In genomic region chr16:22844426-22844825, GRCh38 we compare ENCODE assay signal across 19 cellular contexts. TPM values are rescaled to one million over a fixed set of nuclear protein-coding genes. Genes with fewer than 3 reads are reported as not detected.
"Had no signal": no experiment of that assay in that cellular context is flagged by ENCODE, and none has a peak within 500 bp of the region (broad histone marks: within the 10 kb centered on the region; RNA-seq: fewer than 3 reads in every experiment).

No MANE protein-coding gene starts in this region.

- H3K4me1 ChIP-seq: pancreas, stomach had no signal

- H3K4me1 Mint-ChIP-seq: activated B cell treated with CpG ODN at 0.5 μM for 24 hours; activated CD4-positive, alpha-beta T cell treated with anti-CD3 and anti-CD28 coated beads, Interleukin-2, amount 10 ng/mL, durations not matched to agents 24 days and 14 days; natural killer cell had no signal

- H3K27me3 ChIP-seq: pancreas had no signal

- ATAC-seq: esophagus mucosa, left cardiac atrium, natural killer cell, pancreas, sciatic nerve had no signal

- H3K36me3 Mint-ChIP-seq: natural killer cell had no signal

- H3K9me3 Mint-ChIP-seq: activated B cell treated with CpG ODN at 0.5 μM for 24 hours; activated CD4-positive, alpha-beta T cell treated with anti-CD3 and anti-CD28 coated beads, Interleukin-2, amount 10 ng/mL, durations not matched to agents 24 days and 14 days; natural killer cell; T-helper 2 cell treated with Interferon-gamma antibody and Interleukin-4, amounts not matched to agents 5 μg/mL and 100 μg/mL, for 36 hours had no signal

- DNase-seq: activated B cell treated with CpG ODN at 0.5 μM for 24 hours; activated CD4-positive, alpha-beta T cell treated with anti-CD3 and anti-CD28 coated beads, Interleukin-2, amount 10 ng/mL, durations not matched to agents 24 days and 14 days; activated CD8-positive, alpha-beta memory T cell treated with anti-CD3 and anti-CD28 coated beads for 24 hours; activated CD8-positive, alpha-beta memory T cell treated with anti-CD3 and anti-CD28 coated beads, Interleukin-2, amount 50 U/mL, for 48 hours; activated effector memory CD4-positive, alpha-beta T cell treated with anti-CD3 and anti-CD28 coated beads, Interleukin-2, amount 50 U/mL, for 16 hours; activated naive CD4-positive, alpha-beta T cell treated with anti-CD3 and anti-CD28 coated beads, Interleukin-2, amount 50 U/mL, for 16 hours; activated T-cell treated with anti-CD3 and anti-CD28 coated beads, Interleukin-2, amount 50 U/mL, for 48 hours; aorta; left cardiac atrium; natural killer cell; pancreas; stimulated activated CD4-positive, alpha-beta T cell treated with anti-CD3 and anti-CD28 coated beads, Interleukin-4, amount 100 ng/mL, for 1 hour; stomach; trophoblast cell had no signal

- H3K36me3 ChIP-seq: pancreas, stomach had no signal

- H3K4me3 Mint-ChIP-seq: activated B cell treated with CpG ODN at 0.5 μM for 24 hours; activated CD4-positive, alpha-beta T cell treated with anti-CD3 and anti-CD28 coated beads, Interleukin-2, amount 10 ng/mL, durations not matched to agents 24 days and 14 days; natural killer cell; T-helper 2 cell treated with Interferon-gamma antibody and Interleukin-4, amounts not matched to agents 5 μg/mL and 100 μg/mL, for 36 hours had no signal

- H3K9me3 ChIP-seq: pancreas, stomach had no signal

- H3K27ac ChIP-seq: coronary artery, pancreas, stomach had no signal

- H3K4me3 ChIP-seq: coronary artery, pancreas, smooth muscle cell, stomach had no signal

- H3K27ac Mint-ChIP-seq: activated B cell treated with CpG ODN at 0.5 μM for 24 hours; activated CD4-positive, alpha-beta T cell treated with anti-CD3 and anti-CD28 coated beads, Interleukin-2, amount 10 ng/mL, durations not matched to agents 24 days and 14 days; natural killer cell; T-helper 2 cell treated with Interferon-gamma antibody and Interleukin-4, amounts not matched to agents 5 μg/mL and 100 μg/mL, for 36 hours had no signal

RNA-seq across cellular contexts. Expression of gene HS3ST2, which starts 30.5 kb away (rescaled TPM):
- total RNA-seq: activated B cell treated with CpG ODN at 0.5 μM for 24 hours; activated CD4-positive, alpha-beta T cell treated with anti-CD3 and anti-CD28 coated beads, Interleukin-2, amount 10 ng/mL, durations not matched to agents 24 days and 14 days; natural killer cell; smooth muscle cell had no signal
- polyA plus RNA-seq: smooth muscle cell had no signal
